In the genomic region with DNA sequence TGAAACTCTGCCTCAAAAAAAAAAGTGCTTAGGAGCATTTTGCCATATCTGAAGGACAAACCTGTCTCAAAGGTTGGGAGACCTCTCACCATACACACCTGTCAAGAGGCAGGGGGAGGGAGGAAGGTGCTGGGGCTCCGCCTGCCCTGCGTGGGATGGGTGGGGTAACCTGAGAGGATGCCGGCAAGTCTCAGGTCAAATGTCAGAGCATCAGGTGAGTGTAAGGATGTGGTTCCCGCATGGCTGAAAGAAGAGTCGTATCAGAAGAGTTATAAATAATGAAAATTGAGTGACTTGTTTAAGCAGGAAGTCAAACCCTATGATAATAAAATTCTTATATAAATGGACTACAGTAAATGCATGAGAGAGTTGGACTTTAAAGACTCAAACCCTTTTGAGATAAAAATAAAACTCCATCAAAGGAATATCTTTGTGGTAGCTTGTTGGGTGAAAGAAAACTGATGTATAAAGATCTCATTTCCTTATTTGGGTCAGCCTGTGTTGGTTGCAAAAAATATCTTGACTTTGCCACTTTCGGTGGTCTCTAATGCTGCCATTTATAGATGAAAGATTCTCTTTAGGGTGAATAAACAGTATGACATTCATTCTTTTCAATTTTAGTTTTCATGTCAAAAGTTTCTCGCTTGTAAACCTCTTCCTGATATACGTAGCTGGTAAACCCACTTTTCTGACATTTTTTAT, we compare ENCODE assay signal across 25 cellular contexts.
DNase-seq lines count a peak whose midpoint lies in the region; ATAC-seq and FAIRE-seq lines count a peak whose summit lies in the region.
"Had no signal": no experiment of that assay in that cellular context is flagged by ENCODE, and none has a peak within 500 bp of the region (broad histone marks: within the 10 kb centered on the region; RNA-seq: fewer than 3 reads in every experiment).

No MANE protein-coding gene starts in this region.

- H3K27ac Mint-ChIP-seq in activated naive CD8-positive, alpha-beta T cell treated with anti-CD3 and anti-CD28 coated beads, Interleukin-2, amount 50 U/mL, for 24 hours: peak overlapping the region; percentile 4

- peaks cover 48% of the 10 kb centered on the region for H3K36me3 ChIP-seq in BLaER1
- H3K36me3 ChIP-seq: ovary, right lobe of liver had no signal

- H3K4me3 ChIP-seq in BLaER1: peak overlapping the region; percentile 32; the same call in 1 of the 2 replicates
- H3K4me3 ChIP-seq: heart right ventricle, ovary, right lobe of liver, upper lobe of left lung had no signal

- H3K36me3 Mint-ChIP-seq in activated naive CD8-positive, alpha-beta T cell treated with anti-CD3 and anti-CD28 coated beads, Interleukin-2, amount 50 U/mL, for 24 hours (ENCODE audit: low read depth): peaks cover 12% of the 10 kb centered on the region

- H3K4me1 Mint-ChIP-seq in activated naive CD8-positive, alpha-beta T cell treated with anti-CD3 and anti-CD28 coated beads, Interleukin-2, amount 50 U/mL, for 24 hours: peaks cover 24% of the 10 kb centered on the region

- H3K4me3 Mint-ChIP-seq in activated naive CD8-positive, alpha-beta T cell treated with anti-CD3 and anti-CD28 coated beads, Interleukin-2, amount 50 U/mL, for 24 hours: no peak overlapping the region

- H3K27ac ChIP-seq in BLaER1: peak overlapping the region; percentile 75
- H3K27ac ChIP-seq: heart right ventricle, KMS-11, ovary, right lobe of liver, upper lobe of left lung had no signal

- H3K27me3 ChIP-seq in BLaER1: no peaks in the 10 kb centered on the region
- H3K27me3 ChIP-seq: heart right ventricle, ovary, right lobe of liver, upper lobe of left lung had no signal

- peak overlapping the region; percentile 43 for H3K9ac ChIP-seq in BLaER1
- H3K9ac ChIP-seq: KMS-11 had no signal

- ATAC-seq in GM18511 (IDR thresholded peaks at IDR 0.05; ENCODE audit: unreplicated experiment) (peak; percentile 78), HG03378 (IDR thresholded peaks at IDR 0.05; ENCODE audit: unreplicated experiment) (peak; percentile 58)
- peak; percentile 40 for ATAC-seq in activated naive CD8-positive, alpha-beta T cell treated with anti-CD3 and anti-CD28 coated beads, Interleukin-2, amount 50 U/mL, for 24 hours
- ATAC-seq: heart right ventricle, Panc1, right lobe of liver had no signal

- no peak for DNase-seq in activated naive CD8-positive, alpha-beta T cell treated with anti-CD3 and anti-CD28 coated beads, Interleukin-2, amount 50 U/mL, for 24 hours
- DNase-seq in DMS153 (lab: John Stamatoyannopoulos, UW) (no peak), GDM1 (lab: John Stamatoyannopoulos, UW) (no peak), NOMO-1 (lab: John Stamatoyannopoulos, UW; ENCODE audit: unreplicated experiment in 2 of 2) (no peak), HTR-8/SVneo (ENCODE audit: insufficient read length, low spot score) (no peak)
- DNase-seq: activated CD4-positive, alpha-beta T cell treated with anti-CD3 and anti-CD28 coated beads for 4 hours; activated CD8-positive, alpha-beta memory T cell treated with anti-CD3 and anti-CD28 coated beads, Interleukin-2, amount 50 U/mL, for 48 hours; activated gamma-delta T cell treated with Interleukin-2 at 50 U/mL for 16 hours; aorta; cerebellar nuclear complex; heart right ventricle; NCI-H1048; NCI-H2107; NCI-H748 treated with DMSO at 0.1 percent for 48 hours; ovary; right lobe of liver; T1000; upper lobe of left lung had no signal

- H3K4me2 ChIP-seq in BLaER1: peak overlapping the region; percentile 74
- H3K4me2 ChIP-seq: KMS-11 had no signal

- H3K4me1 ChIP-seq in BLaER1: peaks cover 49% of the 10 kb centered on the region
- H3K4me1 ChIP-seq: upper lobe of left lung had no signal

- 0 out of 2 replicates have a peak, but pooled peaks cover 4% of the 10 kb centered on the region for H3K9me3 ChIP-seq in BLaER1
- H3K9me3 ChIP-seq: heart right ventricle, ovary, right lobe of liver, upper lobe of left lung had no signal

- no peaks in the 10 kb centered on the region for H3K27me3 Mint-ChIP-seq in activated naive CD8-positive, alpha-beta T cell treated with anti-CD3 and anti-CD28 coated beads, Interleukin-2, amount 50 U/mL, for 24 hours

- H3K9me3 Mint-ChIP-seq in activated naive CD8-positive, alpha-beta T cell treated with anti-CD3 and anti-CD28 coated beads, Interleukin-2, amount 50 U/mL, for 24 hours: no peaks in the 10 kb centered on the region

- H4K20me1 ChIP-seq in BLaER1: peaks cover 32% of the 10 kb centered on the region

- no peak for FAIRE-seq in HTR-8/SVneo (lab: Jason Lieb, UNC)
- FAIRE-seq: endometrium, H1 had no signal
